In genomic region chr17:38560503-38561318, GRCh38 we compare ENCODE assay signal across 12 cellular contexts. TPM values are rescaled to one million over a fixed set of nuclear protein-coding genes. Genes with fewer than 3 reads are reported as not detected.
DNase-seq lines count a peak whose midpoint lies in the region; ATAC-seq and TF ChIP-seq lines count a peak whose summit lies in the region.
"Had no signal": no experiment of that assay in that cellular context is flagged by ENCODE, and none has a peak within 500 bp of the region (broad histone marks: within the 10 kb centered on the region; RNA-seq: fewer than 3 reads in every experiment).

No MANE protein-coding gene starts in this region.

- peaks cover 65% of the 10 kb centered on the region for H3K27me3 ChIP-seq in fibroblast of lung (ENCODE audit: control insufficient read depth, insufficient read depth, low read length)

- H3K9ac ChIP-seq in fibroblast of lung (ENCODE audit: insufficient read depth, low read length) = no peak overlapping the region

- no peak overlapping the region for H3K4me3 ChIP-seq in fibroblast of lung (replicated peaks in 1 of 4; ENCODE audit: control extremely low read depth in 1 of 4, insufficient read depth in 1 of 4, low read depth in 3 of 4, low read length in 4 of 4)

- H3K4me3 Mint-ChIP-seq in activated naive CD8-positive, alpha-beta T cell = peak overlapping the region; percentile 38
- no peak overlapping the region for H3K4me3 Mint-ChIP-seq in activated naive CD8-positive, alpha-beta T cell treated with anti-CD3 and anti-CD28 coated beads, Interleukin-2, amount 50 U/mL, for 24 hours
- peak overlapping the region; percentile 30 for H3K4me3 Mint-ChIP-seq in activated CD4-positive, alpha-beta T cell treated with anti-CD3 and anti-CD28 coated beads, Interleukin-2, amount 10 ng/mL, durations not matched to agents 7 days and 5 days
- H3K4me3 Mint-ChIP-seq in stimulated activated naive B cell treated with anti-CD40 and anti-IgM and Interleukin-4, amounts not matched to agents 10 μg/mL and 1 μg/mL and 100 μg/mL, for 72 hours = peak overlapping the region; percentile 62

- H3K36me3 ChIP-seq in fibroblast of lung (ENCODE audit: control insufficient read depth, insufficient read depth, low read length) = no peaks in the 10 kb centered on the region

- no peak for ATAC-seq in activated naive CD8-positive, alpha-beta T cell treated with anti-CD3 and anti-CD28 coated beads, Interleukin-2, amount 50 U/mL, for 24 hours
- ATAC-seq in stimulated activated naive B cell treated with anti-CD40 and anti-IgM and Interleukin-4, amounts not matched to agents 10 μg/mL and 1 μg/mL and 100 μg/mL, for 72 hours (replicated peaks) = no peak
- no peak for ATAC-seq in GM19328 (IDR thresholded peaks at IDR 0.05; ENCODE audit: unreplicated experiment)
- ATAC-seq: Panc1 had no signal

- no peaks in the 10 kb centered on the region for H4K20me1 ChIP-seq in fibroblast of lung (ENCODE audit: control insufficient read depth, extremely low read depth, insufficient read depth, low read length)

- no peaks in the 10 kb centered on the region for H3K36me3 Mint-ChIP-seq in activated naive CD8-positive, alpha-beta T cell
- H3K36me3 Mint-ChIP-seq in activated naive CD8-positive, alpha-beta T cell treated with anti-CD3 and anti-CD28 coated beads, Interleukin-2, amount 50 U/mL, for 24 hours (ENCODE audit: low read depth) = no peaks in the 10 kb centered on the region
- H3K36me3 Mint-ChIP-seq in activated CD4-positive, alpha-beta T cell treated with anti-CD3 and anti-CD28 coated beads, Interleukin-2, amount 10 ng/mL, durations not matched to agents 7 days and 5 days (ENCODE audit: low read depth) = peaks cover 2% of the 10 kb centered on the region
- no peaks in the 10 kb centered on the region for H3K36me3 Mint-ChIP-seq in stimulated activated naive B cell treated with anti-CD40 and anti-IgM and Interleukin-4, amounts not matched to agents 10 μg/mL and 1 μg/mL and 100 μg/mL, for 72 hours

- no peak for DNase-seq in activated naive CD8-positive, alpha-beta T cell treated with anti-CD3 and anti-CD28 coated beads, Interleukin-2, amount 50 U/mL, for 24 hours
- DNase-seq in activated CD4-positive, alpha-beta T cell treated with anti-CD3 and anti-CD28 coated beads, Interleukin-2, amount 10 ng/mL, durations not matched to agents 7 days and 5 days = peak; percentile 22
- DNase-seq in fibroblast of lung (ENCODE audit: low read depth in 2 of 2) (peak; percentile 25 to 52), NCI-H146 treated with DMSO at 0.1 percent for 48 hours (lab: John Stamatoyannopoulos, UW; ENCODE audit: unreplicated experiment) (no peak), NCI-H226 (no peak)
- no peak for DNase-seq in stimulated activated naive B cell treated with anti-CD40 and anti-IgM and Interleukin-4, amounts not matched to agents 10 μg/mL and 1 μg/mL and 100 μg/mL, for 72 hours
- DNase-seq: islet precursor cell had no signal

- POLR2A ChIA-PET in activated CD4-positive, alpha-beta T cell treated with anti-CD3 and anti-CD28 coated beads, Interleukin-2, amount 10 ng/mL, durations not matched to agents 7 days and 5 days (lab: Charles Lee) = no interaction called here

- H3K4me1 Mint-ChIP-seq in activated naive CD8-positive, alpha-beta T cell (ENCODE audit: low read depth) = peaks cover 32% of the 10 kb centered on the region
- H3K4me1 Mint-ChIP-seq in activated naive CD8-positive, alpha-beta T cell treated with anti-CD3 and anti-CD28 coated beads, Interleukin-2, amount 50 U/mL, for 24 hours = peaks cover 29% of the 10 kb centered on the region
- peaks cover 24% of the 10 kb centered on the region for H3K4me1 Mint-ChIP-seq in activated CD4-positive, alpha-beta T cell treated with anti-CD3 and anti-CD28 coated beads, Interleukin-2, amount 10 ng/mL, durations not matched to agents 7 days and 5 days
- H3K4me1 Mint-ChIP-seq in stimulated activated naive B cell treated with anti-CD40 and anti-IgM and Interleukin-4, amounts not matched to agents 10 μg/mL and 1 μg/mL and 100 μg/mL, for 72 hours = peaks cover 39 to 64% of the 10 kb centered on the region in 2 donors

- CTCF ChIA-PET in activated CD4-positive, alpha-beta T cell treated with anti-CD3 and anti-CD28 coated beads, Interleukin-2, amount 10 ng/mL, durations not matched to agents 7 days and 5 days (lab: Charles Lee) = interaction anchor here (0.6 to 1.7 kb wide), 3 partner anchors 16 to 90 kb away, joined by 3 to 6 read pairs (median 6); no protein-coding TSS in a partner anchor

- H3K79me2 ChIP-seq in fibroblast of lung (ENCODE audit: control insufficient read depth, insufficient read depth, low read length) = no peaks in the 10 kb centered on the region

- H3K4me1 ChIP-seq in fibroblast of lung (ENCODE audit: control insufficient read depth, extremely low read depth, insufficient read depth, low read length) = peaks cover 7% of the 10 kb centered on the region

- H2AFZ ChIP-seq in fibroblast of lung (ENCODE audit: low read length) = no peak overlapping the region

- no peak for TF ChIP-seq CTCF in fibroblast of lung (conservative IDR thresholded peaks at IDR 0.05 in 1 of 2, IDR thresholded peaks at IDR 0.05 in 1 of 2; ENCODE audit: low read depth in 1 of 2, low read length in 2 of 2)

- no peak overlapping the region for H3K4me2 ChIP-seq in fibroblast of lung (ENCODE audit: extremely low read depth, insufficient read depth, low read length)

- H3K9me3 ChIP-seq in fibroblast of lung (ENCODE audit: control insufficient read depth, insufficient read depth, low read depth, low read length) = no peaks in the 10 kb centered on the region

- no peak overlapping the region for H3K27ac Mint-ChIP-seq in activated naive CD8-positive, alpha-beta T cell
- no peak overlapping the region for H3K27ac Mint-ChIP-seq in activated naive CD8-positive, alpha-beta T cell treated with anti-CD3 and anti-CD28 coated beads, Interleukin-2, amount 50 U/mL, for 24 hours
- H3K27ac Mint-ChIP-seq in activated CD4-positive, alpha-beta T cell treated with anti-CD3 and anti-CD28 coated beads, Interleukin-2, amount 10 ng/mL, durations not matched to agents 7 days and 5 days = no peak overlapping the region
- peak overlapping the region; percentile 76 for H3K27ac Mint-ChIP-seq in stimulated activated naive B cell treated with anti-CD40 and anti-IgM and Interleukin-4, amounts not matched to agents 10 μg/mL and 1 μg/mL and 100 μg/mL, for 72 hours

- no peak overlapping the region for H3K27ac ChIP-seq in fibroblast of lung (ENCODE audit: insufficient read depth, low read length)

- H3K9me3 Mint-ChIP-seq in activated naive CD8-positive, alpha-beta T cell (ENCODE audit: low read depth) = no peaks in the 10 kb centered on the region
- H3K9me3 Mint-ChIP-seq in activated naive CD8-positive, alpha-beta T cell treated with anti-CD3 and anti-CD28 coated beads, Interleukin-2, amount 50 U/mL, for 24 hours = no peaks in the 10 kb centered on the region
- no peaks in the 10 kb centered on the region for H3K9me3 Mint-ChIP-seq in activated CD4-positive, alpha-beta T cell treated with anti-CD3 and anti-CD28 coated beads, Interleukin-2, amount 10 ng/mL, durations not matched to agents 7 days and 5 days
- H3K9me3 Mint-ChIP-seq in stimulated activated naive B cell treated with anti-CD40 and anti-IgM and Interleukin-4, amounts not matched to agents 10 μg/mL and 1 μg/mL and 100 μg/mL, for 72 hours = no peaks in the 10 kb centered on the region

- peaks cover 22% of the 10 kb centered on the region for H3K27me3 Mint-ChIP-seq in activated naive CD8-positive, alpha-beta T cell
- H3K27me3 Mint-ChIP-seq in activated naive CD8-positive, alpha-beta T cell treated with anti-CD3 and anti-CD28 coated beads, Interleukin-2, amount 50 U/mL, for 24 hours = peaks cover 54% of the 10 kb centered on the region
- peaks cover 57% of the 10 kb centered on the region for H3K27me3 Mint-ChIP-seq in activated CD4-positive, alpha-beta T cell treated with anti-CD3 and anti-CD28 coated beads, Interleukin-2, amount 10 ng/mL, durations not matched to agents 7 days and 5 days
- peaks cover 42 to 48% of the 10 kb centered on the region in 2 donors for H3K27me3 Mint-ChIP-seq in stimulated activated naive B cell treated with anti-CD40 and anti-IgM and Interleukin-4, amounts not matched to agents 10 μg/mL and 1 μg/mL and 100 μg/mL, for 72 hours

RNA-seq across cellular contexts. Expression of gene SRCIN1, which starts 45.0 kb away (rescaled TPM):
- under 1 TPM in 1 of 2 experiments, not detected in 1; 0.06 TPM for total RNA-seq in activated CD4-positive, alpha-beta T cell treated with anti-CD3 and anti-CD28 coated beads, Interleukin-2, amount 10 ng/mL, durations not matched to agents 7 days and 5 days
- total RNA-seq in fibroblast of lung = under 0.01 TPM in 1 of 2 replicates, not detected in the other
- polyA plus RNA-seq in fibroblast of lung = not detected in 2 replicates
- not detected in 2 replicates for polyA plus RNA-seq in fibroblast of lung (2012)
- not detected in 2 replicates for polyA minus RNA-seq in fibroblast of lung (ENCODE audit: low replicate concordance)
- total RNA-seq: M059J had no signal
- polyA plus RNA-seq: BJ had no signal

Comparison
In these comparisons a context has a peak if more than half of its experiments do, and no peak if none do; other contexts are left out.
1. DNase-seq: peak in activated CD4-positive, alpha-beta T cell treated with anti-CD3 and anti-CD28 coated beads, Interleukin-2, amount 10 ng/mL, durations not matched to agents 7 days and 5 days (single experiment) and fibroblast of lung (2 of 2); none in activated naive CD8-positive, alpha-beta T cell treated with anti-CD3 and anti-CD28 coated beads, Interleukin-2, amount 50 U/mL, for 24 hours (single experiment), stimulated activated naive B cell treated with anti-CD40 and anti-IgM and Interleukin-4, amounts not matched to agents 10 μg/mL and 1 μg/mL and 100 μg/mL, for 72 hours (single experiment), NCI-H146 treated with DMSO at 0.1 percent for 48 hours (single experiment) and NCI-H226 (single experiment).